ENCODE assay signal across 1 cellular context in the genomic region with DNA sequence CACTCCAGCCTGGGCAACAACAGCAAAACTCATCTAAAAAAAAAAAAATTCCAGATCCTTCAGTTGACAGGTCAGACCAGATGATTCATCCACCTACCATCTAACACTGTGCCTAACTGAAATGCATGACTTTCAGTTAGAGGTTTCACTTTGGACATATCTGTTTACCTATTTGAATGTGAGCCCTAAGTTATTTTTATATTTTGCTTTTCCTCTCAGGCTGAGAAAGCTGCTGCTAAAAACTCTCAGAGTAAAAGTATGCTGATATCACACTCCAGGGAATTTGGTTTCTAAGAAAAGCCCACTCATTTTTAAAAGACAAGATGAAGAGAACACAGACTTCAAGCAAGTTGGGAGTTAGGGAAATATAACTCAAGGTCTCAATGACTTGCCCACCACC.
TF ChIP-seq lines count a peak whose summit lies in the region.

No MANE protein-coding gene starts in this region.

TF ChIP-seq in GM12878, 131 proteins besides CTCF, POLR2A, EP300 and RAD21 (continued from another document):
- TF ChIP-seq, protein P1, sequence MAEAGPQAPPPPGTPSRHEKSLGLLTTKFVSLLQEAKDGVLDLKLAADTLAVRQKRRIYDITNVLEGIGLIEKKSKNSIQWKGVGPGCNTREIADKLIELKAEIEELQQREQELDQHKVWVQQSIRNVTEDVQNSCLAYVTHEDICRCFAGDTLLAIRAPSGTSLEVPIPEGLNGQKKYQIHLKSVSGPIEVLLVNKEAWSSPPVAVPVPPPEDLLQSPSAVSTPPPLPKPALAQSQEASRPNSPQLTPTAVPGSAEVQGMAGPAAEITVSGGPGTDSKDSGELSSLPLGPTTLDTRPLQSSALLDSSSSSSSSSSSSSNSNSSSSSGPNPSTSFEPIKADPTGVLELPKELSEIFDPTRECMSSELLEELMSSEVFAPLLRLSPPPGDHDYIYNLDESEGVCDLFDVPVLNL (IDR thresholded peaks at IDR 0.05; ENCODE audit: low read depth, low read length) = no peak
- TF ChIP-seq WRNIP1 (IDR thresholded peaks at IDR 0.05; ENCODE audit: borderline replicate concordance, low read depth, low read length) = no peak
- TF ChIP-seq RAD51 (IDR thresholded peaks at IDR 0.05) = 0 out of 2 replicates have a peak, but pooled peaks have one; percentile 26
- no peak for TF ChIP-seq BRCA1 (IDR thresholded peaks at IDR 0.05; ENCODE audit: low read depth, low read length)
- no peak for TF ChIP-seq ATF3 (IDR thresholded peaks at IDR 0.05; ENCODE audit: borderline replicate concordance, extremely low read depth, low read depth, low read length)
- TF ChIP-seq RFX5 (IDR thresholded peaks at IDR 0.05; ENCODE audit: low read depth, low read length) = no peak
- TF ChIP-seq NR2C2 (IDR thresholded peaks at IDR 0.05; ENCODE audit: borderline replicate concordance, control insufficient read depth, insufficient read length, low read depth) = no peak
- TF ChIP-seq, protein P2, sequence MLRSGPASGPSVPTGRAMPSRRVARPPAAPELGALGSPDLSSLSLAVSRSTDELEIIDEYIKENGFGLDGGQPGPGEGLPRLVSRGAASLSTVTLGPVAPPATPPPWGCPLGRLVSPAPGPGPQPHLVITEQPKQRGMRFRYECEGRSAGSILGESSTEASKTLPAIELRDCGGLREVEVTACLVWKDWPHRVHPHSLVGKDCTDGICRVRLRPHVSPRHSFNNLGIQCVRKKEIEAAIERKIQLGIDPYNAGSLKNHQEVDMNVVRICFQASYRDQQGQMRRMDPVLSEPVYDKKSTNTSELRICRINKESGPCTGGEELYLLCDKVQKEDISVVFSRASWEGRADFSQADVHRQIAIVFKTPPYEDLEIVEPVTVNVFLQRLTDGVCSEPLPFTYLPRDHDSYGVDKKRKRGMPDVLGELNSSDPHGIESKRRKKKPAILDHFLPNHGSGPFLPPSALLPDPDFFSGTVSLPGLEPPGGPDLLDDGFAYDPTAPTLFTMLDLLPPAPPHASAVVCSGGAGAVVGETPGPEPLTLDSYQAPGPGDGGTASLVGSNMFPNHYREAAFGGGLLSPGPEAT (IDR thresholded peaks at IDR 0.05; ENCODE audit: low read depth) = peak; percentile 81
- no peak for TF ChIP-seq FOXK2 (IDR thresholded peaks at IDR 0.05)
- no peak for TF ChIP-seq ZNF622 (IDR thresholded peaks at IDR 0.05)
- no peak for TF ChIP-seq POLR2AphosphoS5 (IDR thresholded peaks at IDR 0.05; ENCODE audit: low read length)
